32 cellular contexts compared by ENCODE assay signal in the genomic region with DNA sequence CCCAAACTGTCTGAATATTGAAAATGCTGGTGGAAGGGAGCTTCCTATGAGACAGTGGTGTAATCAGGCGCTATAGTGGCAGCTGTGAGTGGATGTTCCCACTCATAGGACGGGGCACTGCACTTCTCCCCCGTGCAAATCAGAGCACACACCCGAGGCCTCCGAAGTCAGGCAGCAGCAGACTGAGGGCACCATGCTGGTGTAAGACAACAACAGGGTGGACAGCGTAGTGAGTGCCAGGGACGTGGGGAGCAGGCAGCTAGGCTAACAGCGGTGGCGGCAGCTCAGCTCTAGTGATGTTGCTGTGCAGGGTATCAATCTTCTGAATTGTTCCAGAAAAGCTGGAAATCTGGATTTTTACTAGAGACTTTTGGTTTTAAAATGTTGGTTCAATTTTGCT. TPM values are rescaled to one million over a fixed set of nuclear protein-coding genes. Genes with fewer than 3 reads are reported as not detected.
"Had no signal": no experiment of that assay in that cellular context is flagged by ENCODE, and none has a peak within 500 bp of the region (broad histone marks: within the 10 kb centered on the region; RNA-seq: fewer than 3 reads in every experiment).

No MANE protein-coding gene starts in this region.

- DNase-seq: stimulated activated CD4-positive, alpha-beta T cell treated with anti-CD3 and anti-CD28 coated beads, Interleukin-2, amount 100 ng/mL, for 48 hours; stimulated activated CD4-positive, alpha-beta T cell treated with anti-CD3 and anti-CD28 coated beads, Interleukin-4, amount 100 ng/mL, for 1 hour; stimulated activated CD4-positive, alpha-beta T cell treated with anti-CD3 and anti-CD28 coated beads, Interleukin-4, amount 100 ng/mL, for 24 hours; stimulated activated CD4-positive, alpha-beta T cell treated with anti-CD3 and anti-CD28 coated beads, Interleukin-4, amount 100 ng/mL, for 4 hours; stimulated activated CD8-positive, alpha-beta memory T cell treated with anti-CD3 and anti-CD28 coated beads, Interleukin-4, amount 100 ng/mL, for 48 hours; stimulated activated naive B cell treated with anti-CD40 and anti-IgM and Interleukin-4, amounts not matched to agents 10 μg/mL and 1 μg/mL and 100 μg/mL, for 72 hours; stimulated activated naive CD4-positive, alpha-beta T cell; stimulated activated naive CD4-positive, alpha-beta T cell treated with Interleukin-2 at 50 U/mL for 16 hours; stimulated activated naive CD8-positive, alpha-beta T cell treated with anti-CD3 and anti-CD28 coated beads, Interleukin-15, amount 100 ng/mL, for 72 hours; stimulated activated naive CD8-positive, alpha-beta T cell treated with anti-CD3 and anti-CD28 coated beads, Interleukin-15, Interleukin-2, amounts not matched to agents 100 U/mL and 50 U/mL, for 24 hours; stomach; substantia nigra; testis; thyroid gland; tibial artery; transverse colon; trophoblast cell; upper lobe of left lung; upper lobe of right lung; uterus had no signal

- H3K36me3 Mint-ChIP-seq: stimulated activated effector memory CD8-positive, alpha-beta T cell treated with anti-CD3 and anti-CD28 coated beads, Interleukin-12 subunit alpha, Interleukin-12 subunit beta, amount 100 ng/mL, for 72 hours; stimulated activated memory B cell treated with anti-CD40 and anti-IgM and Interleukin-4, amounts not matched to agents 10 μg/mL and 1 μg/mL and 100 μg/mL, for 72 hours; stimulated activated naive B cell treated with anti-CD40 and anti-IgM and Interleukin-4, amounts not matched to agents 10 μg/mL and 1 μg/mL and 100 μg/mL, for 72 hours; type B pancreatic cell had no signal

- H3K9me3 ChIP-seq: suprapubic skin, testis, thoracic aorta, thyroid gland, tibial artery, tibial nerve, transverse colon, upper lobe of left lung, upper lobe of right lung, uterus, vagina had no signal

- H3K27me3 ChIP-seq: suprapubic skin, testis, thyroid gland, tibial artery, tibial nerve, transverse colon, upper lobe of left lung, upper lobe of right lung, uterus, vagina had no signal

- ATAC-seq: stimulated activated effector memory CD8-positive, alpha-beta T cell treated with anti-CD3 and anti-CD28 coated beads, Interleukin-12 subunit alpha, Interleukin-12 subunit beta, amount 100 ng/mL, for 72 hours; stimulated activated memory B cell treated with anti-CD40 and anti-IgM and Interleukin-4, amounts not matched to agents 10 μg/mL and 1 μg/mL and 100 μg/mL, for 72 hours; stimulated activated naive B cell treated with anti-CD40 and anti-IgM and Interleukin-4, amounts not matched to agents 10 μg/mL and 1 μg/mL and 100 μg/mL, for 72 hours; stimulated activated naive CD8-positive, alpha-beta T cell treated with anti-CD3 and anti-CD28 coated beads, Interleukin-15, amount 100 ng/mL, for 72 hours; stimulated activated naive CD8-positive, alpha-beta T cell treated with anti-CD3 and anti-CD28 coated beads, Interleukin-15, Interleukin-2, amounts not matched to agents 100 U/mL and 50 U/mL, for 24 hours; upper lobe of right lung had no signal

- H3K4me3 Mint-ChIP-seq: stimulated activated effector memory CD8-positive, alpha-beta T cell treated with anti-CD3 and anti-CD28 coated beads, Interleukin-12 subunit alpha, Interleukin-12 subunit beta, amount 100 ng/mL, for 72 hours; stimulated activated memory B cell treated with anti-CD40 and anti-IgM and Interleukin-4, amounts not matched to agents 10 μg/mL and 1 μg/mL and 100 μg/mL, for 72 hours; stimulated activated naive B cell treated with anti-CD40 and anti-IgM and Interleukin-4, amounts not matched to agents 10 μg/mL and 1 μg/mL and 100 μg/mL, for 72 hours; stimulated activated naive CD8-positive, alpha-beta T cell treated with anti-CD3 and anti-CD28 coated beads, Interleukin-15, amount 100 ng/mL, for 72 hours; stimulated activated naive CD8-positive, alpha-beta T cell treated with anti-CD3 and anti-CD28 coated beads, Interleukin-15, Interleukin-2, amounts not matched to agents 100 ng/mL and 50 ng/mL, for 24 hours; type B pancreatic cell had no signal

- H3K4me3 ChIP-seq: stomach, suprapubic skin, testis, thoracic aorta, thyroid gland, tibial artery, tibial nerve, transverse colon, upper lobe of left lung, upper lobe of right lung, uterus, vagina had no signal

- H3K4me1 ChIP-seq: stomach, suprapubic skin, testis, thyroid gland, tibial artery, tibial nerve, transverse colon, upper lobe of left lung, upper lobe of right lung, uterus, vagina had no signal

- H3K9me3 Mint-ChIP-seq: stimulated activated effector memory CD8-positive, alpha-beta T cell treated with anti-CD3 and anti-CD28 coated beads, Interleukin-12 subunit alpha, Interleukin-12 subunit beta, amount 100 ng/mL, for 72 hours; stimulated activated memory B cell treated with anti-CD40 and anti-IgM and Interleukin-4, amounts not matched to agents 10 μg/mL and 1 μg/mL and 100 μg/mL, for 72 hours; stimulated activated naive CD8-positive, alpha-beta T cell treated with anti-CD3 and anti-CD28 coated beads, Interleukin-15, amount 100 ng/mL, for 72 hours; stimulated activated naive CD8-positive, alpha-beta T cell treated with anti-CD3 and anti-CD28 coated beads, Interleukin-15, Interleukin-2, amounts not matched to agents 100 ng/mL and 50 ng/mL, for 24 hours; type B pancreatic cell had no signal

- H3K36me3 ChIP-seq: stomach, suprapubic skin, thoracic aorta, thyroid gland, tibial artery, tibial nerve, transverse colon, upper lobe of left lung, upper lobe of right lung, uterus, vagina had no signal

- H3K27ac Mint-ChIP-seq: stimulated activated effector memory CD8-positive, alpha-beta T cell treated with anti-CD3 and anti-CD28 coated beads, Interleukin-12 subunit alpha, Interleukin-12 subunit beta, amount 100 ng/mL, for 72 hours; stimulated activated memory B cell treated with anti-CD40 and anti-IgM and Interleukin-4, amounts not matched to agents 10 μg/mL and 1 μg/mL and 100 μg/mL, for 72 hours; stimulated activated naive B cell treated with anti-CD40 and anti-IgM and Interleukin-4, amounts not matched to agents 10 μg/mL and 1 μg/mL and 100 μg/mL, for 72 hours; stimulated activated naive CD8-positive, alpha-beta T cell treated with anti-CD3 and anti-CD28 coated beads, Interleukin-15, amount 100 ng/mL, for 72 hours; stimulated activated naive CD8-positive, alpha-beta T cell treated with anti-CD3 and anti-CD28 coated beads, Interleukin-15, Interleukin-2, amounts not matched to agents 100 ng/mL and 50 ng/mL, for 24 hours; type B pancreatic cell had no signal

- H3K27ac ChIP-seq: stomach, suprapubic skin, testis, thoracic aorta, thyroid gland, tibial artery, tibial nerve, transverse colon, upper lobe of left lung, upper lobe of right lung, uterus, vagina had no signal

- H3K4me1 Mint-ChIP-seq: stimulated activated effector memory CD8-positive, alpha-beta T cell treated with anti-CD3 and anti-CD28 coated beads, Interleukin-12 subunit alpha, Interleukin-12 subunit beta, amount 100 ng/mL, for 72 hours; stimulated activated memory B cell treated with anti-CD40 and anti-IgM and Interleukin-4, amounts not matched to agents 10 μg/mL and 1 μg/mL and 100 μg/mL, for 72 hours; stimulated activated naive B cell treated with anti-CD40 and anti-IgM and Interleukin-4, amounts not matched to agents 10 μg/mL and 1 μg/mL and 100 μg/mL, for 72 hours; stimulated activated naive CD8-positive, alpha-beta T cell treated with anti-CD3 and anti-CD28 coated beads, Interleukin-15, amount 100 ng/mL, for 72 hours had no signal

RNA-seq across cellular contexts. Expression of gene C10orf53, which starts 19.2 kb away (rescaled TPM):
- total RNA-seq: stomach, subcutaneous adipose tissue, suprapubic skin, temporal lobe, thoracic aorta, thyroid gland, tibial nerve, transverse colon, upper lobe of left lung, upper lobe of right lung, ureter, urinary bladder, uterus, vagina had no signal
- polyA plus RNA-seq: stomach, urinary bladder had no signal
